ENCODE assay signal across 10 cellular contexts in the genomic region with DNA sequence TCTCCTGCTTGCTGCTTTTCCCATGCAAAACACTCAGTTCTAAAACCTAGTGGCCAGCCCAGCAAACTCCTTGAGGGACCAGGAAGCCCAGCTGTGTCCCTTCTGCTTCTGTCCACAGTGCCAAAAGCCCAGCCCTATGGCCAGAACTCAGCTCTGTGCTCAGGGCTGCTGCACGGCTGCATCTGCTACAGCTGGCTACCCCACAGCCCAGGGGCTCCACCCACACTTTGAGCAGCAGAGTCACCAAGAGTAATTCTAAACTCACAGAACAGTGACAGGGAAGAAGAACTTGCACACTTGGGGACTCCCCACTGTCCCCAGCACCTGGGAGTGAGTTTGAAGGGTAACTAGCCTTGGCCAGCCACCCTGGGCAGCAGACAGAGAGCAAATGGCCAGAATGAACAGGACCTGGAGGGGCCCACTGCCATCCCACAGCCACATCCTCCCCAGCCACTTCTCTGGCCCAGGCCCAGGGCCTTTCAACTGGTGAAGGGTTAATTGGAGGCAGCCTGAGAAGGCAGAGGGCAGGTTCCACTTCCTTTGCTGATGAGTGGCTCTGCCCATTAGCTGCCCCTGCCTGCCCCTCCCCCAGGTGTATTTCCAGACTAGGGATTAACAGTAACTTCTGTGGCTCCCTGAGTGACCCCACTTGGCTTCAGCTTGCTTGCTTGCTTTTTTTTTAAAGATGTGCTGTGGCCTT. TPM values are rescaled to one million over a fixed set of nuclear protein-coding genes. Genes with fewer than 3 reads are reported as not detected.
DNase-seq lines count a peak whose midpoint lies in the region; ATAC-seq, FAIRE-seq and TF ChIP-seq lines count a peak whose summit lies in the region.
"Had no signal": no experiment of that assay in that cellular context is flagged by ENCODE, and none has a peak within 500 bp of the region (broad histone marks: within the 10 kb centered on the region; RNA-seq: fewer than 3 reads in every experiment).

No MANE protein-coding gene starts in this region.

- H3K4me3 ChIP-seq in esophagus muscularis mucosa, result no peak overlapping the region
- no peak overlapping the region for H3K4me3 ChIP-seq in parathyroid adenoma (ENCODE audit: low read depth, low read length)
- H3K4me3 ChIP-seq: skin epidermis had no signal

- peaks cover 2% of the 10 kb centered on the region for H3K79me2 ChIP-seq in parathyroid adenoma

- H3K9me3 ChIP-seq in esophagus muscularis mucosa, result no peaks in the 10 kb centered on the region
- no peaks in the 10 kb centered on the region for H3K9me3 ChIP-seq in parathyroid adenoma (ENCODE audit: control insufficient read depth, low read length)

- WGBS in esophagus muscularis mucosa, result no CpG with 5 or more reads among the region's 1 CpG

- H2AFZ ChIP-seq in parathyroid adenoma, result no peak overlapping the region

- intact Hi-C loops in esophagus muscularis mucosa (cut with DNase I), result no loop called here

- TF ChIP-seq POLR2A in GM12892 (IDR thresholded peaks at IDR 0.05; ENCODE audit: low read depth, low read length), result no peak
- no peak for TF ChIP-seq POLR2A in esophagus muscularis mucosa (IDR thresholded peaks at IDR 0.05; ENCODE audit: low read depth)

- H3K4me2 ChIP-seq in parathyroid adenoma (ENCODE audit: low read length), result no peak overlapping the region

- no peak overlapping the region for H3K9ac ChIP-seq in parathyroid adenoma

- FAIRE-seq in GM12892 (lab: Jason Lieb, UNC), result peak; percentile 65

- peak; percentile 67 for ATAC-seq in HG02870 (IDR thresholded peaks at IDR 0.05; ENCODE audit: unreplicated experiment)
- ATAC-seq: esophagus mucosa had no signal

- DNase-seq in GM12892 (ENCODE audit: insufficient read length) (peak; percentile 47), esophagus muscularis mucosa (ENCODE audit: extremely low spot score) (no peak), hypothalamus (lab: John Stamatoyannopoulos, UW) (no peak), superior temporal gyrus (ENCODE audit: extremely low spot score) (no peak), DMS 273 (lab: John Stamatoyannopoulos, UW; ENCODE audit: unreplicated experiment) (no peak), NCI-H1930 (lab: John Stamatoyannopoulos, UW) (no peak)

- no peaks in the 10 kb centered on the region for H3K27me3 ChIP-seq in esophagus muscularis mucosa
- no peaks in the 10 kb centered on the region for H3K27me3 ChIP-seq in parathyroid adenoma (ENCODE audit: control insufficient read depth, insufficient read depth, low read length)

- TF ChIP-seq CTCF in esophagus muscularis mucosa (IDR thresholded peaks at IDR 0.05) (no peak), parathyroid adenoma (IDR thresholded peaks at IDR 0.05) (no peak)

- peaks cover 82 to 98% (median 98%) of the 10 kb centered on the region in 4 donors for H3K4me1 ChIP-seq in esophagus muscularis mucosa
- peaks cover 84% of the 10 kb centered on the region for H3K4me1 ChIP-seq in parathyroid adenoma

- peaks cover 18 to 42% (median 29%) of the 10 kb centered on the region in 4 donors for H3K36me3 ChIP-seq in esophagus muscularis mucosa
- H3K36me3 ChIP-seq in parathyroid adenoma (ENCODE audit: control insufficient read depth, insufficient read depth, low read length), result no peaks in the 10 kb centered on the region

- TF ChIP-seq EP300 in esophagus muscularis mucosa (IDR thresholded peaks at IDR 0.05), result no peak

- H3K27ac ChIP-seq in esophagus muscularis mucosa (replicated peaks in 1 of 4), result peak overlapping the region; percentile 54 to 63 (median 58)
- H3K27ac ChIP-seq in parathyroid adenoma, result peak overlapping the region; percentile 97

RNA-seq across cellular contexts. Expression of a gene that starts 28.1 kb away (rescaled TPM):
- polyA plus RNA-seq in GM12892 (2012; ENCODE audit: missing spikeins), result 25.0 TPM
- total RNA-seq in esophagus muscularis mucosa, result 100 to 1,000 TPM; 103 to 170 (median 159) TPM
